14 cellular contexts compared by ENCODE assay signal in genomic region chr3:127734181-127734720, GRCh38.
DNase-seq lines count a peak whose midpoint lies in the region; ATAC-seq and TF ChIP-seq lines count a peak whose summit lies in the region.
"Had no signal": no experiment of that assay in that cellular context is flagged by ENCODE, and none has a peak within 500 bp of the region (broad histone marks: within the 10 kb centered on the region; RNA-seq: fewer than 3 reads in every experiment).

No MANE protein-coding gene starts in this region.

- no peak for TF ChIP-seq CTCF in GM12864 (IDR thresholded peaks at IDR 0.05; ENCODE audit: low read depth, low read length, missing control alignments)
- no peak for TF ChIP-seq CTCF in hepatocyte (IDR thresholded peaks at IDR 0.05; ENCODE audit: poor library complexity)
- no peak for TF ChIP-seq CTCF in spleen (IDR thresholded peaks at IDR 0.05 in 8 of 11, conservative IDR thresholded peaks at IDR 0.05 in 3 of 11)

- no peak for ATAC-seq in HG02840 (IDR thresholded peaks at IDR 0.05; ENCODE audit: low FRiP score, unreplicated experiment)
- ATAC-seq in GM18868 (IDR thresholded peaks at IDR 0.05; ENCODE audit: unreplicated experiment), result no peak
- ATAC-seq in GM19351 (IDR thresholded peaks at IDR 0.05; ENCODE audit: unreplicated experiment), result no peak
- ATAC-seq: activated T-cell treated with anti-CD3 and anti-CD28 coated beads, Interleukin-2, amount 50 U/mL, for 72 hours had no signal

- H3K27ac ChIP-seq in SJSA1 (peak overlapping the region; percentile 90), hepatocyte (peak overlapping the region; percentile 38), spleen (peak overlapping the region in 7 of 8 donors; percentile 58 to 74 (median 64))
- H3K27ac ChIP-seq: foreskin keratinocyte had no signal

- intact Hi-C loops in spleen (cut with DNase I; ENCODE audit: low total_unique reads), result no loop called here

- H3K4me1 ChIP-seq in SJSA1 (replicated peaks) (peaks cover 59% of the 10 kb centered on the region), hepatocyte (ENCODE audit: insufficient read depth) (peaks cover 17% of the 10 kb centered on the region), spleen (peaks cover 15 to 86% (median 68%) of the 10 kb centered on the region in 6 donors)
- H3K4me1 ChIP-seq: Caco-2 had no signal

- H3K9me3 ChIP-seq in SJSA1 (replicated peaks) (no peaks in the 10 kb centered on the region), hepatocyte (ENCODE audit: low read depth) (no peaks in the 10 kb centered on the region), spleen (no peaks in the 10 kb centered on the region)
- H3K9me3 ChIP-seq: Caco-2 had no signal

- H3K36me3 ChIP-seq in SJSA1 (peaks cover 4% of the 10 kb centered on the region; the same call in 1 of the 2 replicates), hepatocyte (replicated peaks; ENCODE audit: insufficient read depth, low read depth) (no peaks in the 10 kb centered on the region), spleen (no peaks in the 10 kb centered on the region)

- peak overlapping the region; percentile 72 for H3K4me3 ChIP-seq in GM12864 (ENCODE audit: low read depth, low read length)
- H3K4me3 ChIP-seq in SJSA1, result no peak overlapping the region
- H3K4me3 ChIP-seq in hepatocyte, result no peak overlapping the region
- peak overlapping the region in 2 of 8 donors; percentile 12 to 51 for H3K4me3 ChIP-seq in spleen

- H3K4me2 ChIP-seq in hepatocyte, result peak overlapping the region; percentile 17

- 95% methylated on average over 12 of the region's 12 CpGs for WGBS in hepatocyte (ENCODE audit: low lambda C conversion rate, missing lambda C conversion rate)
- 90 to 95% (median 94%) methylated on average over 11 to 12 of the region's 12 CpGs for WGBS in spleen, 5 donors

- H3K9me2 ChIP-seq in hepatocyte (replicated peaks; ENCODE audit: insufficient read depth), result no peaks in the 10 kb centered on the region

- H3K79me2 ChIP-seq in hepatocyte, result no peaks in the 10 kb centered on the region

- no peak overlapping the region for H2AFZ ChIP-seq in hepatocyte

- TF ChIP-seq POLR2A in spleen (IDR thresholded peaks at IDR 0.05), result no peak

- DNase-seq in GM12864 (ENCODE audit: low read depth) (no peak), SJSA1 (ENCODE audit: low read depth in 1 of 2, low spot score in 2 of 2) (no peak), hepatocyte (ENCODE audit: low spot score) (no peak), spleen (peak; percentile 67), NAMALWA (ENCODE audit: low spot score) (no peak)
- DNase-seq: activated T-cell treated with anti-CD3 and anti-CD28 coated beads, Interleukin-2, amount 50 U/mL, for 72 hours; Caco-2; central memory CD4-positive, alpha-beta T cell; NCI-H2107; retina had no signal

- H3K27me3 ChIP-seq in SJSA1 (replicated peaks) (no peaks in the 10 kb centered on the region), hepatocyte (no peaks in the 10 kb centered on the region), spleen (replicated peaks in 1 of 7) (no peaks in the 10 kb centered on the region)
- H3K27me3 ChIP-seq: foreskin keratinocyte had no signal

- no peaks in the 10 kb centered on the region for H4K20me1 ChIP-seq in hepatocyte (ENCODE audit: insufficient read depth, poor library complexity, severe bottlenecking)

Comparison
In these comparisons a context has a peak if more than half of its experiments do, and no peak if none do; other contexts are left out.
1. H3K27ac ChIP-seq: peak in every context shown above with its lines; median percentile 90 in SJSA1; 64 in spleen; 38 in hepatocyte.